In genomic region chr7:158749396-158749795, GRCh38 we compare ENCODE assay signal across 27 cellular contexts.
"Had no signal": no experiment of that assay in that cellular context is flagged by ENCODE, and none has a peak within 500 bp of the region (broad histone marks: within the 10 kb centered on the region; RNA-seq: fewer than 3 reads in every experiment).

No MANE protein-coding gene starts in this region.

- H3K4me1 Mint-ChIP-seq: activated naive CD4-positive, alpha-beta T cell treated with anti-CD3 and anti-CD28 coated beads, Interleukin-2, amount 10 ng/mL, durations not matched to agents 7 days and 5 days; activated naive CD8-positive, alpha-beta T cell treated with anti-CD3 and anti-CD28 coated beads, Interleukin-2, amount 10 ng/mL, durations not matched to agents 7 days and 5 days; brain had no signal

- H3K9me3 Mint-ChIP-seq: activated naive CD4-positive, alpha-beta T cell treated with anti-CD3 and anti-CD28 coated beads, Interleukin-2, amount 10 ng/mL, durations not matched to agents 7 days and 5 days; activated naive CD4-positive, alpha-beta T cell treated with anti-CD3 and anti-CD28 coated beads, Interleukin-2, amount 50 U/mL, for 72 hours; activated naive CD8-positive, alpha-beta T cell treated with anti-CD3 and anti-CD28 coated beads, Interleukin-2, amount 10 ng/mL, durations not matched to agents 7 days and 5 days; activated T-helper 1 cell treated with anti-CD3 and anti-CD28 coated beads, Interleukin-12 subunit alpha, Interleukin-12 subunit beta, Interleukin-2, Interleukin-4 antibody, amounts not matched to agents 30 ng/mL and 10 ng/mL and 1 ng/mL, durations not matched to agents 14 hours and 24 hours and 36 hours; brain had no signal

- H3K27me3 Mint-ChIP-seq: activated naive CD4-positive, alpha-beta T cell treated with anti-CD3 and anti-CD28 coated beads, Interleukin-2, amount 10 ng/mL, durations not matched to agents 7 days and 5 days; activated naive CD8-positive, alpha-beta T cell treated with anti-CD3 and anti-CD28 coated beads, Interleukin-2, amount 10 ng/mL, durations not matched to agents 7 days and 5 days; brain had no signal

- H3K27me3 ChIP-seq: ascending aorta, breast epithelium, cardiac muscle cell, colonic mucosa, esophagus squamous epithelium, gastroesophageal sphincter had no signal

- H3K4me1 ChIP-seq: ascending aorta, breast epithelium, colonic mucosa, esophagus squamous epithelium had no signal

- H3K9me3 ChIP-seq: ascending aorta, breast epithelium, colonic mucosa, esophagus squamous epithelium, gastroesophageal sphincter had no signal

- H3K27ac ChIP-seq: ascending aorta, breast epithelium, cardiac muscle cell, colonic mucosa, epithelial cell of prostate, esophagus squamous epithelium had no signal

- H3K36me3 ChIP-seq: colonic mucosa had no signal

- H3K4me3 Mint-ChIP-seq: activated naive CD4-positive, alpha-beta T cell treated with anti-CD3 and anti-CD28 coated beads, Interleukin-2, amount 10 ng/mL, durations not matched to agents 7 days and 5 days; activated naive CD8-positive, alpha-beta T cell treated with anti-CD3 and anti-CD28 coated beads, Interleukin-2, amount 10 ng/mL, durations not matched to agents 7 days and 5 days; activated T-helper 1 cell treated with anti-CD3 and anti-CD28 coated beads, Interleukin-12 subunit alpha, Interleukin-12 subunit beta, Interleukin-2, Interleukin-4 antibody, amounts not matched to agents 30 ng/mL and 10 ng/mL and 1 ng/mL, durations not matched to agents 14 hours and 24 hours and 36 hours; brain had no signal

- H3K4me3 ChIP-seq: ascending aorta, breast epithelium, cardiac muscle cell, colonic mucosa, esophagus squamous epithelium, gastroesophageal sphincter had no signal

- DNase-seq: activated CD4-positive, alpha-beta T cell treated with anti-CD3 and anti-CD28 coated beads for 4 hours; activated CD4-positive, alpha-beta T cell treated with anti-CD3 and anti-CD28 coated beads, Interleukin-2, amount 50 U/mL, for 1 hour; activated CD4-positive, alpha-beta T cell treated with anti-CD3 and anti-CD28 coated beads, Interleukin-2, amount 50 U/mL, for 48 hours; activated CD4-positive, CD25-positive, alpha-beta regulatory T cell; activated CD4-positive, CD25-positive, alpha-beta regulatory T cell treated with anti-CD3 and anti-CD28 coated beads, Interleukin-2, amount 50 U/mL, for 72 hours; activated gamma-delta T cell; activated naive CD4-positive, alpha-beta T cell; activated naive CD4-positive, alpha-beta T cell treated with anti-CD3 and anti-CD28 coated beads, Interleukin-2, amount 10 ng/mL, durations not matched to agents 7 days and 5 days; activated naive CD8-positive, alpha-beta T cell treated with anti-CD3 and anti-CD28 coated beads, Interleukin-2, amount 10 ng/mL, durations not matched to agents 7 days and 5 days; activated T-cell treated with anti-CD3 and anti-CD28 coated beads, Interleukin-2, amount 50 U/mL, for 1 hour; activated T-cell treated with anti-CD3 and anti-CD28 coated beads, Interleukin-2, amount 50 U/mL, for 48 hours; central memory CD4-positive, alpha-beta T cell; cerebellar nuclear complex; colonic mucosa; effector CD8-positive, alpha-beta T cell; esophagus squamous epithelium; foreskin melanocyte; T-helper 1 cell; T-helper 2 cell had no signal

- H3K27ac Mint-ChIP-seq: activated naive CD4-positive, alpha-beta T cell treated with anti-CD3 and anti-CD28 coated beads, Interleukin-2, amount 10 ng/mL, durations not matched to agents 7 days and 5 days; activated naive CD8-positive, alpha-beta T cell treated with anti-CD3 and anti-CD28 coated beads, Interleukin-2, amount 10 ng/mL, durations not matched to agents 7 days and 5 days; activated T-helper 1 cell treated with anti-CD3 and anti-CD28 coated beads, Interleukin-12 subunit alpha, Interleukin-12 subunit beta, Interleukin-2, Interleukin-4 antibody, amounts not matched to agents 30 ng/mL and 10 ng/mL and 1 ng/mL, durations not matched to agents 14 hours and 24 hours and 36 hours; brain had no signal
